Comparison of ENCODE assay signal across 25 cellular contexts in the genomic region with DNA sequence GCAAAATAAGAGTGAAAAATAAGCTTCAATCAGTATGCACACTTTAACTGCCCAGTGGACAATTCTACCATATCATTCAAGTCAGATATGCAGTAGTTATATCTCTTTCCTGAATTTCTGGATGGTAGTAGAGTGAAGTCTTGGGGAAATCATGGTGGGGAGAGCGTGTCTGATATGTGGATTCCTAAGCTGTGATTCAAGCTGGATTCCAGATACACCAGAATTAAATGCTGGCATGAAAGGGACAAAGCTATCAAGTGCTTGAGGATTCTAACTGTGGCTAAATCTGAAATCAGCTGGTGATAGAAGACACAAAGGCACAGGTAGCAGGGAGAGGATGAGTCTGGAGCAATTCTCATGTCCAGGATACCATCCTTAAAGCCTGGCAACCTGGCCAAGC.
DNase-seq lines count a peak whose midpoint lies in the region; ATAC-seq, FAIRE-seq and TF ChIP-seq lines count a peak whose summit lies in the region.
"Had no signal": no experiment of that assay in that cellular context is flagged by ENCODE, and none has a peak within 500 bp of the region (broad histone marks: within the 10 kb centered on the region; RNA-seq: fewer than 3 reads in every experiment).

No MANE protein-coding gene starts in this region.

- peaks cover 14% of the 10 kb centered on the region in 2 donors for H3K27me3 Mint-ChIP-seq in T-cell

- H3K9me3 Mint-ChIP-seq in T-cell, result no peaks in the 10 kb centered on the region
- H3K9me3 Mint-ChIP-seq: activated naive CD4-positive, alpha-beta T cell treated with anti-CD3 and anti-CD28 coated beads, Interleukin-2, amount 50 U/mL, for 72 hours; brain; stimulated activated naive CD8-positive, alpha-beta T cell treated with anti-CD3 and anti-CD28 coated beads, Interleukin-15, amount 100 ng/mL, for 72 hours; type B pancreatic cell had no signal

- H3K27ac Mint-ChIP-seq in T-cell, result no peak overlapping the region
- H3K27ac Mint-ChIP-seq: activated naive CD4-positive, alpha-beta T cell treated with anti-CD3 and anti-CD28 coated beads, Interleukin-2, amount 50 U/mL, for 72 hours; brain; stimulated activated naive CD8-positive, alpha-beta T cell treated with anti-CD3 and anti-CD28 coated beads, Interleukin-15, amount 100 ng/mL, for 72 hours; type B pancreatic cell had no signal

- no peaks in the 10 kb centered on the region for H3K9me3 ChIP-seq in keratinocyte (ENCODE audit: control insufficient read depth, low read depth, low read length)
- H3K9me3 ChIP-seq: BLaER1 treated with 17β-estradiol and CSF1 and Interleukin-3, amounts not matched to agents 10 nM and 100 nM; right atrium auricular region had no signal

- no peak overlapping the region for H3K27ac ChIP-seq in keratinocyte (ENCODE audit: control insufficient read depth, insufficient read depth, low read length)
- H3K27ac ChIP-seq: BLaER1 treated with 17β-estradiol and CSF1 and Interleukin-3, amounts not matched to agents 10 nM and 100 nM; right atrium auricular region; WERI-Rb-1 had no signal

- H3K9ac ChIP-seq in keratinocyte (ENCODE audit: control insufficient read depth, extremely low read depth, insufficient read depth, low read length), result no peak overlapping the region
- H3K9ac ChIP-seq: BLaER1 treated with 17β-estradiol and CSF1 and Interleukin-3, amounts not matched to agents 10 nM and 100 nM had no signal

- no peak overlapping the region for H3K4me2 ChIP-seq in keratinocyte (ENCODE audit: control insufficient read depth, extremely low read depth, insufficient read depth, low read depth, low read length)
- H3K4me2 ChIP-seq: BLaER1 treated with 17β-estradiol and CSF1 and Interleukin-3, amounts not matched to agents 10 nM and 100 nM had no signal

- H3K79me2 ChIP-seq in keratinocyte (ENCODE audit: control insufficient read depth, insufficient read depth, low read length), result no peaks in the 10 kb centered on the region

- H4K20me1 ChIP-seq in keratinocyte (ENCODE audit: control insufficient read depth, extremely low read depth, insufficient read depth, low read length), result no peaks in the 10 kb centered on the region
- H4K20me1 ChIP-seq: BLaER1 treated with 17β-estradiol and CSF1 and Interleukin-3, amounts not matched to agents 10 nM and 100 nM had no signal

- H3K4me3 ChIP-seq in choroid plexus epithelial cell (ENCODE audit: low read depth, low read length), result no peak overlapping the region
- no peak overlapping the region for H3K4me3 ChIP-seq in keratinocyte (ENCODE audit: control insufficient read depth in 2 of 3, extremely low read depth in 1 of 3, insufficient read depth in 2 of 3, low read depth in 1 of 3, low read length in 3 of 3)
- H3K4me3 ChIP-seq: BLaER1 treated with 17β-estradiol and CSF1 and Interleukin-3, amounts not matched to agents 10 nM and 100 nM; right atrium auricular region had no signal

- H3K36me3 ChIP-seq in keratinocyte (ENCODE audit: control insufficient read depth in 2 of 2, extremely low read depth in 1 of 2, insufficient read depth in 2 of 2, low read length in 2 of 2), result no peaks in the 10 kb centered on the region
- H3K36me3 ChIP-seq: BLaER1 treated with 17β-estradiol and CSF1 and Interleukin-3, amounts not matched to agents 10 nM and 100 nM; right atrium auricular region; WERI-Rb-1 had no signal

- peak; percentile 73 for FAIRE-seq in keratinocyte (lab: Jason Lieb, UNC)
- FAIRE-seq: colon, endometrium had no signal

- DNase-seq in AG20443 (ENCODE audit: low spot score) (peak; percentile 43), NCI-H226 (peak; percentile 51), choroid plexus epithelial cell (ENCODE audit: low read depth) (peak; percentile 29), keratinocyte (ENCODE audit: low read depth, low spot score) (no peak), GM19238 (ENCODE audit: insufficient read length, low spot score) (no peak), T-cell (no peak)
- DNase-seq in effector CD4-positive, alpha-beta T cell, result no peak
- DNase-seq: activated CD4-positive, alpha-beta T cell treated with anti-CD3 and anti-CD28 coated beads, Interleukin-2, amount 50 U/mL, for 1 hour; foreskin melanocyte; H7; islet precursor cell; naive B cell; NCI-H146; NCI-H2171; NCI-H526; stimulated activated naive CD8-positive, alpha-beta T cell treated with anti-CD3 and anti-CD28 coated beads, Interleukin-15, amount 100 ng/mL, for 72 hours; WERI-Rb-1 had no signal

- ATAC-seq in GM21723 (IDR thresholded peaks at IDR 0.05; ENCODE audit: unreplicated experiment), result no peak
- no peak for ATAC-seq in T-cell (replicated peaks in 1 of 4)
- ATAC-seq: activated naive CD4-positive, alpha-beta T cell treated with anti-CD3 and anti-CD28 coated beads, Interleukin-2, amount 50 U/mL, for 72 hours; stimulated activated naive CD8-positive, alpha-beta T cell treated with anti-CD3 and anti-CD28 coated beads, Interleukin-15, amount 100 ng/mL, for 72 hours had no signal

- TF ChIP-seq CTCF in choroid plexus epithelial cell (conservative IDR thresholded peaks at IDR 0.05; ENCODE audit: low read depth, low read length), result no peak
- no peak for TF ChIP-seq CTCF in keratinocyte (optimal IDR thresholded peaks at IDR 0.05 in 1 of 3, IDR thresholded peaks at IDR 0.05 in 1 of 3, conservative IDR thresholded peaks at IDR 0.05 in 1 of 3; ENCODE audit: extremely low read depth in 1 of 3, insufficient read depth in 2 of 3, low read length in 3 of 3)

- CTCF ChIA-PET in T-cell (lab: Charles Lee), result no interaction called here

- H2AFZ ChIP-seq in keratinocyte (ENCODE audit: control insufficient read depth, low read length), result peak overlapping the region; percentile 62

- no peak overlapping the region for H3K4me3 Mint-ChIP-seq in T-cell
- H3K4me3 Mint-ChIP-seq: brain; naive B cell; stimulated activated naive CD8-positive, alpha-beta T cell treated with anti-CD3 and anti-CD28 coated beads, Interleukin-15, amount 100 ng/mL, for 72 hours; type B pancreatic cell had no signal

- POLR2A ChIA-PET in T-cell (lab: Charles Lee), result interaction anchor here in 1 of 2 donors (0.6 kb wide), 1 partner anchor 590 kb away, joined by 3 read pairs; no protein-coding TSS in a partner anchor

- peaks cover 20% of the 10 kb centered on the region for H3K4me1 ChIP-seq in keratinocyte (ENCODE audit: control insufficient read depth, extremely low read depth, insufficient read depth, low read length)
- H3K4me1 ChIP-seq: BLaER1 treated with 17β-estradiol and CSF1 and Interleukin-3, amounts not matched to agents 10 nM and 100 nM; right atrium auricular region had no signal

- H3K36me3 Mint-ChIP-seq in T-cell, result no peaks in the 10 kb centered on the region
- H3K36me3 Mint-ChIP-seq: activated naive CD4-positive, alpha-beta T cell treated with anti-CD3 and anti-CD28 coated beads, Interleukin-2, amount 50 U/mL, for 72 hours; brain; naive B cell; type B pancreatic cell had no signal

- H3K27me3 ChIP-seq in keratinocyte (ENCODE audit: control insufficient read depth, extremely low read depth, insufficient read depth, low read length), result no peaks in the 10 kb centered on the region
- H3K27me3 ChIP-seq: BLaER1 treated with 17β-estradiol and CSF1 and Interleukin-3, amounts not matched to agents 10 nM and 100 nM; right atrium auricular region had no signal

- H3K4me1 Mint-ChIP-seq in T-cell, result no peaks in the 10 kb centered on the region
- H3K4me1 Mint-ChIP-seq: brain; naive B cell; stimulated activated naive CD8-positive, alpha-beta T cell treated with anti-CD3 and anti-CD28 coated beads, Interleukin-15, amount 100 ng/mL, for 72 hours had no signal

- H3K9me1 ChIP-seq in keratinocyte (ENCODE audit: control insufficient read depth, extremely low read depth, insufficient read depth, low read length), result no peaks in the 10 kb centered on the region

- dilution Hi-C loops in keratinocyte (cut with MboI; ENCODE audit: extremely low pct_ligation_motif_present, low sequenced_read_pairs), result no loop called here

Comparison
In these comparisons a context has a peak if more than half of its experiments do, and no peak if none do; other contexts are left out.
1. DNase-seq: peak in AG20443 (single experiment), NCI-H226 (single experiment) and choroid plexus epithelial cell (single experiment); none in keratinocyte (single experiment), GM19238 (single experiment), effector CD4-positive, alpha-beta T cell (single experiment) and T-cell (0 of 34).